ENCODE assay signal across 21 cellular contexts in genomic region chr6:160174681-160175080, GRCh38. TPM values are rescaled to one million over a fixed set of nuclear protein-coding genes. Genes with fewer than 3 reads are reported as not detected.
"Had no signal": no experiment of that assay in that cellular context is flagged by ENCODE, and none has a peak within 500 bp of the region (broad histone marks: within the 10 kb centered on the region; RNA-seq: fewer than 3 reads in every experiment).

No MANE protein-coding gene starts in this region.

- H3K4me3 ChIP-seq: esophagus muscularis mucosa, pancreas, spleen, suprapubic skin, tibial artery had no signal

- DNase-seq: activated CD4-positive, alpha-beta T cell treated with anti-CD3 and anti-CD28 coated beads, Interleukin-2, amount 50 U/mL, for 1 hour; activated CD8-positive, alpha-beta T cell treated with anti-CD3 and anti-CD28 coated beads for 36 hours; activated naive CD4-positive, alpha-beta T cell treated with Interleukin-2 at 50 U/mL for 16 hours; activated T-cell treated with anti-CD3 and anti-CD28 coated beads, Interleukin-2, amount 50 U/mL, for 48 hours; anterior cingulate cortex; foreskin melanocyte; left cardiac atrium; midbrain; naive thymus-derived CD4-positive, alpha-beta T cell; nucleus accumbens; pancreas; right cardiac atrium; spleen; stimulated activated naive CD4-positive, alpha-beta T cell; T-helper 2 cell; tibial artery had no signal

- FAIRE-seq: bronchial epithelial cell, islet of Langerhans, pancreas had no signal

- H3K27me3 ChIP-seq: esophagus muscularis mucosa, pancreas, suprapubic skin, tibial artery had no signal

- ATAC-seq: activated CD8-positive, alpha-beta T cell treated with anti-CD3 and anti-CD28 coated beads for 36 hours; left cardiac atrium; naive thymus-derived CD4-positive, alpha-beta T cell; pancreas; right cardiac atrium had no signal

- H3K36me3 ChIP-seq: esophagus muscularis mucosa, pancreas, spleen, suprapubic skin, tibial artery had no signal

- H3K27ac ChIP-seq: esophagus muscularis mucosa, pancreas, spleen, suprapubic skin, tibial artery had no signal

- H3K4me1 ChIP-seq: pancreas, spleen, suprapubic skin had no signal

- H3K9me3 ChIP-seq: esophagus muscularis mucosa, pancreas, spleen, suprapubic skin, tibial artery had no signal

RNA-seq across cellular contexts. Expression of gene SLC22A1, which starts 53.1 kb away (rescaled TPM):
- total RNA-seq: glomerular endothelial cell had no signal
- polyA plus RNA-seq: naive thymus-derived CD4-positive, alpha-beta T cell had no signal
